Comparison of ENCODE assay signal across 17 cellular contexts in the genomic region with DNA sequence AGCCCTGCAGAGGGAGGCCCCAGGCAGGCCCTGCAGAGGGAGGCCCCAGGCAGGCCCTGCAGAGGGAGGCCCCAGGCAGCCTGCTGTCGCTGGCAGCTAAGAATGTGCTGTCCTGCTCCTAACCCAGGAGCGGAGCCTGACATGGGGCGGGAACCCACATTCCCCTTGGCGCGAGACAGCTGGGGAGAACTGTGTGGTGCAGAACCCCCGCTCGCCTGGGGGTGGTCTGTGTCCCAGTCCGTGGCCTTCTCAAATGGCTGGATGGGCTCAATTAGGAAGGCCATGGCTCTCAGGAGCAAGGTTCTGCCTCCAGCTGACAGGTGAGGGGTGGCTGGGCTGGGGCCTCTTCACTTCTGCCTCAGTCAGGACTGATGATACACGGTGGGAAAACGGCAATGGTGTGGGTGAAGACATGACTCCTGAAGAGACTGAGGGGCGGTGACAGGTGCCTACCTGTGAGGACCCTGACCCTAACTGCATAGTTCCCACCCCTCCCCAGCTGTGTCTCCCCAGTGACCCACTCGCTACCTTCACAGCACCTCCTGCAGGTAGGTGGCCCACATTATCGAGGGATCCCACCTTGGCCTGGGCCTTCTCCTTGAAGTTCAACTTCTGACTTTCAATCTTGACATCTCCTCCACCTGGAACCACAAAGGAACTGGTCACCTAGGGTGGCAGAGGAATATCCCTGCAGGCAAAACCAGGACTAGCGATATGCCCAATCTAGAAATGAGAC.
"Had no signal": no experiment of that assay in that cellular context is flagged by ENCODE, and none has a peak within 500 bp of the region (broad histone marks: within the 10 kb centered on the region; RNA-seq: fewer than 3 reads in every experiment).

No MANE protein-coding gene starts in this region.

- H3K4me3 ChIP-seq: dorsolateral prefrontal cortex, mucosa of descending colon, upper lobe of right lung had no signal

- H3K9me3 Mint-ChIP-seq: activated CD4-positive, alpha-beta T cell treated with anti-CD3 and anti-CD28 coated beads, Interleukin-2, amount 10 ng/mL, durations not matched to agents 24 days and 14 days; activated naive CD4-positive, alpha-beta T cell treated with anti-CD3 and anti-CD28 coated beads, Interleukin-2, amount 50 U/mL, for 72 hours; naive thymus-derived CD8-positive, alpha-beta T cell; stimulated activated naive CD8-positive, alpha-beta T cell treated with anti-CD3 and anti-CD28 coated beads, Interleukin-15, Interleukin-2, amounts not matched to agents 100 ng/mL and 50 ng/mL, for 24 hours; WTC11 had no signal

- H3K27ac Mint-ChIP-seq: stimulated activated naive CD8-positive, alpha-beta T cell treated with anti-CD3 and anti-CD28 coated beads, Interleukin-15, Interleukin-2, amounts not matched to agents 100 ng/mL and 50 ng/mL, for 24 hours; WTC11 had no signal

- H3K9me3 ChIP-seq: mucosa of descending colon, upper lobe of right lung had no signal

- H3K4me1 Mint-ChIP-seq: activated CD4-positive, alpha-beta T cell treated with anti-CD3 and anti-CD28 coated beads, Interleukin-2, amount 10 ng/mL, durations not matched to agents 24 days and 14 days; naive thymus-derived CD8-positive, alpha-beta T cell; WTC11 had no signal

- DNase-seq: activated CD4-positive, alpha-beta T cell treated with anti-CD3 and anti-CD28 coated beads, Interleukin-2, amount 10 ng/mL, durations not matched to agents 24 days and 14 days; activated effector memory CD4-positive, alpha-beta T cell treated with Interleukin-2 at 50 U/mL for 16 hours; amniotic stem cell; brain microvascular endothelial cell; left colon; mucosa of descending colon; naive thymus-derived CD8-positive, alpha-beta T cell; stimulated activated CD4-positive, alpha-beta T cell treated with anti-CD3 and anti-CD28 coated beads, Interleukin-15, amount 100 ng/mL, for 24 hours; stimulated activated CD4-positive, alpha-beta T cell treated with anti-CD3 and anti-CD28 coated beads, Interleukin-4, amount 100 ng/mL, for 24 hours; T1000; upper lobe of right lung had no signal

- H3K4me3 Mint-ChIP-seq: activated CD4-positive, alpha-beta T cell treated with anti-CD3 and anti-CD28 coated beads, Interleukin-2, amount 10 ng/mL, durations not matched to agents 24 days and 14 days; stimulated activated naive CD8-positive, alpha-beta T cell treated with anti-CD3 and anti-CD28 coated beads, Interleukin-15, Interleukin-2, amounts not matched to agents 100 ng/mL and 50 ng/mL, for 24 hours; WTC11 had no signal

- H3K36me3 Mint-ChIP-seq: activated naive CD4-positive, alpha-beta T cell treated with anti-CD3 and anti-CD28 coated beads, Interleukin-2, amount 50 U/mL, for 72 hours had no signal

- H3K27me3 ChIP-seq: brain microvascular endothelial cell, dorsolateral prefrontal cortex, upper lobe of right lung had no signal

- H3K27ac ChIP-seq: brain microvascular endothelial cell, upper lobe of right lung had no signal

- H3K4me1 ChIP-seq: upper lobe of right lung had no signal

- FAIRE-seq: endometrium had no signal

- H3K27me3 Mint-ChIP-seq: activated CD4-positive, alpha-beta T cell treated with anti-CD3 and anti-CD28 coated beads, Interleukin-2, amount 10 ng/mL, durations not matched to agents 24 days and 14 days; naive thymus-derived CD8-positive, alpha-beta T cell; stimulated activated naive CD8-positive, alpha-beta T cell treated with anti-CD3 and anti-CD28 coated beads, Interleukin-15, Interleukin-2, amounts not matched to agents 100 ng/mL and 50 ng/mL, for 24 hours had no signal

- ATAC-seq: esophagus mucosa; left colon; mucosa of descending colon; naive thymus-derived CD8-positive, alpha-beta T cell; upper lobe of right lung; WTC11 had no signal
